Comparison of ENCODE assay signal across 1 cellular context in the genomic region with DNA sequence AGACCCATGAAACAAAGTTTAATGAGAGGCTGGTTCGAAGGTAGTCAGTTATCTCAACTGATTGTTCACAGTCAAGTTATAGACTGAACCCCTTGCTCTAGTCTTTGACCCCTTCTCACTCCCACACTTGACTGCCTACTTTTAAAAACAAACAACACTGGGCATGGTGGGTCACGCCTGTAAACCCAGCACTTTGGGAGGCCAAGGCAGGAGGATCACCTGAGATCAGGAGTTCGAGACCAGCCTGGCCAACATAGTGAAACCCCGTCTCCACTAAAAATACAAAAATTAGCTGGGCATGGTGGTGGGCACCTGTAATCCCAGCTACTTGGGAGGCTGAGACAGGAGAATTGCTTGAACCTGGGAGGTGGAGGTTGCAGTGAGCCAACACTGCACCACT.
TF ChIP-seq lines count a peak whose summit lies in the region.

No MANE protein-coding gene starts in this region.

TF ChIP-seq in HepG2, 621 proteins besides CTCF, POLR2A, EP300 and RAD21:
- TF ChIP-seq ZMYM3 (CRISPR knock-in tag; IDR thresholded peaks at IDR 0.05) (peak; percentile 61), ZNF460 (CRISPR knock-in tag; IDR thresholded peaks at IDR 0.05; ENCODE audit: borderline replicate concordance) (peak; percentile 52; the same call in 1 of the 2 replicates), ZMYM4 (CRISPR knock-in tag; IDR thresholded peaks at IDR 0.05) (0 out of 2 replicates have a peak, but pooled peaks have one; percentile 21), POGZ (CRISPR knock-in tag; IDR thresholded peaks at IDR 0.05) (0 out of 2 replicates have a peak, but pooled peaks have one; percentile 19)
- TF ChIP-seq, protein P1, sequence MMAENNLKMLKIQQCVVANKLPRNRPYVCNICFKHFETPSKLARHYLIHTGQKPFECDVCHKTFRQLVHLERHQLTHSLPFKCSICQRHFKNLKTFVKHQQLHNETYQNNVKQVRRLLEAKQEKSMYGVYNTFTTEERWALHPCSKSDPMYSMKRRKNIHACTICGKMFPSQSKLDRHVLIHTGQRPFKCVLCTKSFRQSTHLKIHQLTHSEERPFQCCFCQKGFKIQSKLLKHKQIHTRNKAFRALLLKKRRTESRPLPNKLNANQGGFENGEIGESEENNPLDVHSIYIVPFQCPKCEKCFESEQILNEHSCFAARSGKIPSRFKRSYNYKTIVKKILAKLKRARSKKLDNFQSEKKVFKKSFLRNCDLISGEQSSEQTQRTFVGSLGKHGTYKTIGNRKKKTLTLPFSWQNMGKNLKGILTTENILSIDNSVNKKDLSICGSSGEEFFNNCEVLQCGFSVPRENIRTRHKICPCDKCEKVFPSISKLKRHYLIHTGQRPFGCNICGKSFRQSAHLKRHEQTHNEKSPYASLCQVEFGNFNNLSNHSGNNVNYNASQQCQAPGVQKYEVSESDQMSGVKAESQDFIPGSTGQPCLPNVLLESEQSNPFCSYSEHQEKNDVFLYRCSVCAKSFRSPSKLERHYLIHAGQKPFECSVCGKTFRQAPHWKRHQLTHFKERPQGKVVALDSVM (CRISPR knock-in tag; IDR thresholded peaks at IDR 0.05) = peak; percentile 88
